In the genomic region with DNA sequence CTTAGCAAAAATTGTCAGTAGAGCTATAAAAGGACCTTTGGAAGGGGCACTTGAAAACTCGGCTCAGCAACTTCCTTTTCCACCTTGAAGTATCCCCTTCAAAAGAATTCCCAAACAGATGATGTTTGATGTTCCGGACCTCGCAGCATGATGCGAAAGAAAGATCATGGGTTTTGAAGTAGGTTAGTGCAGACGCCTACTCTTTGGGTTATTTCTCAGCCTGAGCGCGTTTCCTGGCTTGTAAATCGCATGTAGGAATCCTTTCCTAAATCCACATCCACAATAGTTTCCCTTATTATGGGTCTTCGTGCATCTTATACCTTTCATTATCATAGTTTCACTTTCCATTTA, we compare ENCODE assay signal across 8 cellular contexts. TPM values are rescaled to one million over a fixed set of nuclear protein-coding genes. Genes with fewer than 3 reads are reported as not detected.
DNase-seq lines count a peak whose midpoint lies in the region; TF ChIP-seq lines count a peak whose summit lies in the region.

No MANE protein-coding gene starts in this region.

- DNase-seq in neural progenitor cell (ENCODE audit: low spot score) (no peak), dermis blood vessel endothelial cell (no peak), GM19238 (ENCODE audit: insufficient read length, low spot score) (no peak), HuH-7.5 (ENCODE audit: low spot score) (no peak), putamen (ENCODE audit: low spot score) (no peak)

- H3K4me1 ChIP-seq in OCI-LY1 (ENCODE audit: insufficient read depth, low read length, severe bottlenecking) (peaks cover 42% of the 10 kb centered on the region), ectodermal cell (ENCODE audit: control insufficient read depth, insufficient read depth, low read length) (peaks cover 14% of the 10 kb centered on the region), neural progenitor cell (peaks cover 26% of the 10 kb centered on the region)

- H3K4me3 Mint-ChIP-seq in neural progenitor cell: peak overlapping the region; percentile 95

- no peaks in the 10 kb centered on the region for H4K20me1 ChIP-seq in OCI-LY1 (ENCODE audit: insufficient read depth, low read length)
- H4K20me1 ChIP-seq in neural progenitor cell (ENCODE audit: low read depth): no peaks in the 10 kb centered on the region

- H2AFZ ChIP-seq in OCI-LY1 (ENCODE audit: low read length) (peak overlapping the region; percentile 99), neural progenitor cell (replicated peaks) (peak overlapping the region; percentile 93)

- H3K79me2 ChIP-seq in OCI-LY1 (ENCODE audit: insufficient read depth, low read length): peaks cover 26% of the 10 kb centered on the region; the same call in 1 of the 2 replicates
- H3K79me2 ChIP-seq in neural progenitor cell (ENCODE audit: low read depth): peaks cover 41% of the 10 kb centered on the region

- H3F3A ChIP-seq in OCI-LY1 (ENCODE audit: insufficient read depth, low read length) (no peaks in the 10 kb centered on the region; the same call in 1 of the 2 replicates), neural progenitor cell (ENCODE audit: low read depth) (peaks cover 9% of the 10 kb centered on the region)

- no peak overlapping the region for H3K27ac Mint-ChIP-seq in neural progenitor cell

- H3K9me3 ChIP-seq in OCI-LY1 (ENCODE audit: low read length) (no peaks in the 10 kb centered on the region), ectodermal cell (ENCODE audit: control insufficient read depth, low read length) (no peaks in the 10 kb centered on the region), neural progenitor cell (ENCODE audit: low read depth) (no peaks in the 10 kb centered on the region)

- 0 out of 2 replicates have a peak, but pooled peaks cover 5% of the 10 kb centered on the region for H3K36me3 ChIP-seq in OCI-LY1 (ENCODE audit: insufficient read depth, low read length)
- H3K36me3 ChIP-seq in ectodermal cell (ENCODE audit: control insufficient read depth, insufficient read depth, low read length): no peaks in the 10 kb centered on the region
- H3K36me3 ChIP-seq in neural progenitor cell: no peaks in the 10 kb centered on the region

- H3K9ac ChIP-seq in OCI-LY1 (ENCODE audit: low read length): peak overlapping the region; percentile 90
- H3K9ac ChIP-seq in neural progenitor cell: no peak overlapping the region

- WGBS in ectodermal cell, 2 experiments: 91 to 92% methylated on average over 9 of the region's 9 CpGs

- TF ChIP-seq CTCF in C4-2B (conservative IDR thresholded peaks at IDR 0.05) (no peak), OCI-LY1 (IDR thresholded peaks at IDR 0.05; ENCODE audit: low read length) (no peak), neural progenitor cell (IDR thresholded peaks at IDR 0.05) (no peak)

- H3K9me3 Mint-ChIP-seq in neural progenitor cell: peaks cover 2% of the 10 kb centered on the region

- H3K4me3 ChIP-seq in OCI-LY1 (ENCODE audit: low read depth, low read length, poor library complexity, severe bottlenecking) (peak overlapping the region; percentile 91), ectodermal cell (ENCODE audit: insufficient read depth, low read depth, low read length) (peak overlapping the region; percentile 67), neural progenitor cell (peak overlapping the region; percentile 66)

- H3K27me3 ChIP-seq in OCI-LY1 (ENCODE audit: insufficient read depth, low read length) (no peaks in the 10 kb centered on the region), ectodermal cell (ENCODE audit: control insufficient read depth, insufficient read depth, low read length, poor library complexity, severe bottlenecking) (no peaks in the 10 kb centered on the region), neural progenitor cell (no peaks in the 10 kb centered on the region)

- H3K27ac ChIP-seq in C4-2B (peak overlapping the region; percentile 87), OCI-LY1 (ENCODE audit: low read depth, low read length, poor library complexity, severe bottlenecking) (no peak overlapping the region), ectodermal cell (ENCODE audit: insufficient read depth, low read depth, low read length, poor library complexity, severe bottlenecking) (no peak overlapping the region), neural progenitor cell (no peak overlapping the region)

- H3K36me3 Mint-ChIP-seq in neural progenitor cell: peaks cover 17% of the 10 kb centered on the region

- H3K27me3 Mint-ChIP-seq in neural progenitor cell (ENCODE audit: insufficient read depth, low read depth): peaks cover 3% of the 10 kb centered on the region

- H3K4me1 Mint-ChIP-seq in neural progenitor cell: peaks cover 37% of the 10 kb centered on the region

- H3K4me2 ChIP-seq in OCI-LY1 (ENCODE audit: low read length) (peak overlapping the region; percentile 74), neural progenitor cell (peak overlapping the region; percentile 84)

- H3K9me2 ChIP-seq in OCI-LY1 (ENCODE audit: low read depth, low read length): no peaks in the 10 kb centered on the region

RNA-seq across cellular contexts. Expression of a gene that starts 0.6 kb away (rescaled TPM):
- 49.0 TPM for polyA plus RNA-seq in ectodermal cell (2013, experiment 1 of 4)
- polyA plus RNA-seq in ectodermal cell (2013, experiment 2 of 4): 42.5 TPM
- 40.5 TPM for polyA plus RNA-seq in ectodermal cell (2013, experiment 3 of 4)
- 37.3 TPM for polyA plus RNA-seq in ectodermal cell (2013, experiment 4 of 4)
- 72.7 and 115 TPM in 2 replicates for total RNA-seq in neural progenitor cell (ENCODE audit: low replicate concordance)
- 34.7 and 51.2 TPM in 2 replicates for total RNA-seq in dermis blood vessel endothelial cell
